12 cellular contexts compared by ENCODE assay signal in the genomic region with DNA sequence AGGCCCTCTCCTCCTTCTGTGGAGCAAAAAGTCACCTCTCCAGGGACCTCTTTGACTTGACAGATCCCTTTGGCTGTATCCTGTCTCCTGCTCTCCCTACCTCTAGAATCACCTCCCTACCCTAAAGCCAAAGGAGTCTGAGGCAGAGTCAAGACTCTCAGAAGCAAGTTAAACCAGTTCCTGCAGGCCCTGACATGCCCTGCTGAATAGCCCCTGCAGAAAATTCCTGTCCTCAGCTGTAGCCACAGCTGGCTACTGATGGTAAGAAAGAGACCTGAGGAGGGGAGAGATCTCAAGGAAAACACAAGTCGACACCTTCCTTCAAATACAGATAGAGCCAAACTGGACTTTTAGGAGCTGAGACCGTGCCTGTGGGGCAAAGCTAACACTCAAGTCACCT. TPM values are rescaled to one million over a fixed set of nuclear protein-coding genes. Genes with fewer than 3 reads are reported as not detected.
DNase-seq lines count a peak whose midpoint lies in the region; TF ChIP-seq lines count a peak whose summit lies in the region.
"Had no signal": no experiment of that assay in that cellular context is flagged by ENCODE, and none has a peak within 500 bp of the region (broad histone marks: within the 10 kb centered on the region; RNA-seq: fewer than 3 reads in every experiment).

No MANE protein-coding gene starts in this region.

- TF ChIP-seq EP300 in tibial nerve (IDR thresholded peaks at IDR 0.05), result no peak

- H3K36me3 ChIP-seq in Loucy (ENCODE audit: insufficient read depth, low read length) (no peaks in the 10 kb centered on the region), osteoblast (ENCODE audit: insufficient read depth, low read length) (no peaks in the 10 kb centered on the region), tibial nerve (no peaks in the 10 kb centered on the region)
- H3K36me3 ChIP-seq: BLaER1 had no signal

- TF ChIP-seq CTCF in C4-2B (conservative IDR thresholded peaks at IDR 0.05), result no peak
- TF ChIP-seq CTCF in Loucy (conservative IDR thresholded peaks at IDR 0.05; ENCODE audit: low read length), result no peak
- TF ChIP-seq CTCF in epithelial cell of esophagus (IDR thresholded peaks at IDR 0.05; ENCODE audit: insufficient read depth, low read depth, low read length, missing control alignments), result no peak
- TF ChIP-seq CTCF in osteoblast (IDR thresholded peaks at IDR 0.05; ENCODE audit: extremely low read depth, low read depth, low read length), result no peak
- no peak for TF ChIP-seq CTCF in tibial nerve (IDR thresholded peaks at IDR 0.05)

- no peak overlapping the region for H3K4me3 ChIP-seq in Loucy (ENCODE audit: low read length, poor library complexity, severe bottlenecking)
- H3K4me3 ChIP-seq in epithelial cell of esophagus (ENCODE audit: low read length), result no peak overlapping the region
- H3K4me3 ChIP-seq in osteoblast (ENCODE audit: insufficient read depth, low read length), result no peak overlapping the region
- no peak overlapping the region for H3K4me3 ChIP-seq in tibial nerve
- H3K4me3 ChIP-seq: BLaER1 had no signal

- peak; percentile 99 for DNase-seq in epithelial cell of esophagus (ENCODE audit: low read depth)
- DNase-seq in osteoblast (ENCODE audit: insufficient read length, low spot score, missing footprints), result no peak
- DNase-seq in tibial nerve (ENCODE audit: low spot score in 2 of 2), result no peak
- DNase-seq in foreskin melanocyte, result no peak
- DNase-seq in inferior parietal cortex (ENCODE audit: extremely low spot score), result no peak
- no peak for DNase-seq in NCI-H2081 treated with DMSO at 0.1 percent for 48 hours (lab: John Stamatoyannopoulos, UW)
- DNase-seq: cerebellar nuclear complex; NCI-H146; stimulated activated naive B cell treated with anti-CD40 and anti-IgM and Interleukin-4, amounts not matched to agents 10 μg/mL and 1 μg/mL and 100 μg/mL, for 72 hours had no signal

- no peaks in the 10 kb centered on the region for H3K9me2 ChIP-seq in Loucy (replicated peaks; ENCODE audit: low read depth, low read length)

- H3K4me1 ChIP-seq in Loucy (ENCODE audit: insufficient read depth, low read length, poor library complexity, severe bottlenecking) (no peaks in the 10 kb centered on the region), osteoblast (ENCODE audit: insufficient read depth, low read length) (peaks cover 13% of the 10 kb centered on the region), tibial nerve (peaks cover 0 to 19% (median 0%) of the 10 kb centered on the region in 4 donors)

- H3K27me3 ChIP-seq in Loucy (ENCODE audit: insufficient read depth, low read length, poor library complexity, severe bottlenecking) (no peaks in the 10 kb centered on the region), osteoblast (ENCODE audit: insufficient read depth, low read length) (no peaks in the 10 kb centered on the region), tibial nerve (no peaks in the 10 kb centered on the region)
- H3K27me3 ChIP-seq: BLaER1 had no signal

- WGBS in tibial nerve, 2 donors, result 88 to 91% methylated on average over 2 of the region's 2 CpGs

- H3K27ac ChIP-seq in C4-2B, result peak overlapping the region; percentile 40
- H3K27ac ChIP-seq in osteoblast (ENCODE audit: low read depth, low read length), result no peak overlapping the region
- H3K27ac ChIP-seq in tibial nerve, result peak overlapping the region in 1 of 4 donors; percentile 50
- H3K27ac ChIP-seq: BLaER1 had no signal

- peak overlapping the region; percentile 9 for H3K9ac ChIP-seq in Loucy (ENCODE audit: low read depth, low read length, poor library complexity, severe bottlenecking)
- H3K9ac ChIP-seq: BLaER1 had no signal

- no peak for TF ChIP-seq POLR2A in tibial nerve (IDR thresholded peaks at IDR 0.05)

- H2AFZ ChIP-seq in Loucy (ENCODE audit: low read length) (peak overlapping the region; percentile 51; the same call in 1 of the 2 replicates), osteoblast (ENCODE audit: low read length) (peak overlapping the region; percentile 67)

- H3K9me3 ChIP-seq in Loucy (ENCODE audit: insufficient read depth, low read depth, low read length), result no peaks in the 10 kb centered on the region
- no peaks in the 10 kb centered on the region for H3K9me3 ChIP-seq in osteoblast (ENCODE audit: low read depth, low read length)
- H3K9me3 ChIP-seq in tibial nerve, result no peaks in the 10 kb centered on the region
- H3K9me3 ChIP-seq: BLaER1 had no signal

- no peaks in the 10 kb centered on the region for H3K79me2 ChIP-seq in Loucy (ENCODE audit: insufficient read depth, low read length)
- H3K79me2 ChIP-seq in osteoblast (ENCODE audit: insufficient read depth, low read length), result no peaks in the 10 kb centered on the region

- H4K20me1 ChIP-seq in Loucy (ENCODE audit: insufficient read depth, low read length, poor library complexity, severe bottlenecking), result no peaks in the 10 kb centered on the region
- H4K20me1 ChIP-seq in osteoblast (ENCODE audit: insufficient read depth, low read length), result no peaks in the 10 kb centered on the region
- H4K20me1 ChIP-seq: BLaER1 had no signal

- no peak overlapping the region for H3K4me2 ChIP-seq in Loucy (ENCODE audit: low read depth, low read length, poor library complexity, severe bottlenecking)
- H3K4me2 ChIP-seq in osteoblast (ENCODE audit: insufficient read depth, low read length), result no peak overlapping the region
- H3K4me2 ChIP-seq: BLaER1 had no signal

- H3F3A ChIP-seq in Loucy (ENCODE audit: low read depth), result no peaks in the 10 kb centered on the region

RNA-seq across cellular contexts. Expression of a gene that starts 23.7 kb away (rescaled TPM):
- 18.5 and 22.7 TPM in 2 replicates for total RNA-seq in osteoblast
- total RNA-seq in tibial nerve, result 10 to 100 TPM; 29.7 to 36.9 (median 34.3) TPM

RNA-seq across cellular contexts. Expression of a gene that starts 54.1 kb away (rescaled TPM):
- total RNA-seq in osteoblast, result 21.4 and 21.8 TPM in 2 replicates
- total RNA-seq in tibial nerve, result 10 to 100 TPM; 21.3 to 34.9 (median 24.2) TPM
